In the genomic region with DNA sequence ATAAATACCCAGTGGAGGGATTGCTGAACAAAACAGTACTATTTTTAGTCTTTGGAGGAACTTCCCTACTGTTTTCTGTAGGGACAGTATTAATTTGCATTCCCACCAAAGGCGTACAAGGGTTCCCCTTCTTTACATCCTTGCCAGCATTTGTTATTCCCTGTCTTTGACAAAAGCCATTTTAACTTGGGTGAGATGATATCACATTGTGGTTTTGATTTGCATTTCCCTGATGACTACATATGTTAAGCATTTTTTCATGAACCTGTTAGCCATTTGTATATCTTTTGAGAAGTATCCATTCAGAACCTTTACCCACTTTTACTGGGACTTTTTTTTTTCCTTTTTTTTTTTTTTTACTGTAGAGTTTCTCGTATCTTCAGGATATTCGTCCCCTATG, we compare ENCODE assay signal across 27 cellular contexts.
A peak's percentile ranks its signal among the peaks of the same experiment; 100 is the strongest.
DNase-seq lines count a peak whose midpoint lies in the region; ATAC-seq, FAIRE-seq and TF ChIP-seq lines count a peak whose summit lies in the region.
"Had no signal": no experiment of that assay in that cellular context is flagged by ENCODE, and none has a peak within 500 bp of the region (broad histone marks: within the 10 kb centered on the region; RNA-seq: fewer than 3 reads in every experiment).

No MANE protein-coding gene starts in this region.

- no peak overlapping the region for H3K27ac Mint-ChIP-seq in glutamatergic neuron (ENCODE audit: unreplicated experiment)
- H3K27ac Mint-ChIP-seq: activated naive CD8-positive, alpha-beta T cell treated with anti-CD3 and anti-CD28 coated beads for 36 hours; brain; stimulated activated naive B cell treated with anti-CD40 and anti-IgM and Interleukin-4, amounts not matched to agents 10 μg/mL and 1 μg/mL and 100 μg/mL, for 72 hours had no signal

- no peak for TF ChIP-seq CTCF in astrocyte of the spinal cord (IDR thresholded peaks at IDR 0.05; ENCODE audit: low read depth, low read length)
- TF ChIP-seq CTCF in glutamatergic neuron (IDR thresholded peaks at IDR 0.05; ENCODE audit: partially characterized antibody, unreplicated experiment), result no peak

- in situ Hi-C loops in astrocyte of the spinal cord (cut with HindIII; ENCODE audit: low sequenced_read_pairs), result no loop called here

- peaks cover 2% of the 10 kb centered on the region for H3K27me3 Mint-ChIP-seq in glutamatergic neuron (ENCODE audit: unreplicated experiment)
- H3K27me3 Mint-ChIP-seq: stimulated activated naive B cell treated with anti-CD40 and anti-IgM and Interleukin-4, amounts not matched to agents 10 μg/mL and 1 μg/mL and 100 μg/mL, for 72 hours had no signal

- DNase-seq in Daoy (ENCODE audit: low read depth) (peak; percentile 1), NCI-H1048 (lab: John Stamatoyannopoulos, UW) (peak; percentile 67), astrocyte of the spinal cord (ENCODE audit: low read depth, low spot score) (peak; percentile 60), iris pigment epithelial cell (ENCODE audit: low read depth) (peak; percentile 51), glutamatergic neuron (no peak), GM19239 (ENCODE audit: insufficient read length, low spot score) (no peak)
- DNase-seq: activated CD4-positive, alpha-beta T cell treated with anti-CD3 and anti-CD28 coated beads for 4 hours; activated effector memory CD4-positive, alpha-beta T cell treated with anti-CD3 and anti-CD28 coated beads, Interleukin-2, amount 50 U/mL, for 16 hours; activated naive CD8-positive, alpha-beta T cell treated with anti-CD3 and anti-CD28 coated beads for 36 hours; activated T-cell treated with anti-CD3 and anti-CD28 coated beads, Interleukin-2, amount 50 U/mL, for 1 hour; DMS79; heart right ventricle; left colon; MG63; NCI-H1417 treated with DMSO at 0.1 percent for 48 hours; NCI-H2081 treated with DMSO at 0.1 percent for 48 hours; right lobe of liver; stimulated activated CD4-positive, alpha-beta T cell treated with anti-CD3 and anti-CD28 coated beads, Interleukin-4, amount 100 ng/mL, for 24 hours; stimulated activated naive B cell treated with anti-CD40 and anti-IgM and Interleukin-4, amounts not matched to agents 10 μg/mL and 1 μg/mL and 100 μg/mL, for 72 hours; T-helper 2 cell had no signal

- H3K4me1 Mint-ChIP-seq in glutamatergic neuron (ENCODE audit: low read depth, unreplicated experiment), result no peaks in the 10 kb centered on the region
- H3K4me1 Mint-ChIP-seq: activated naive CD8-positive, alpha-beta T cell treated with anti-CD3 and anti-CD28 coated beads for 36 hours; brain; stimulated activated naive B cell treated with anti-CD40 and anti-IgM and Interleukin-4, amounts not matched to agents 10 μg/mL and 1 μg/mL and 100 μg/mL, for 72 hours had no signal

- FAIRE-seq in GM19239 (lab: Jason Lieb, UNC), result no peak
- FAIRE-seq: GM12878, H54 had no signal

- H3K36me3 Mint-ChIP-seq in glutamatergic neuron (ENCODE audit: unreplicated experiment), result no peaks in the 10 kb centered on the region
- H3K36me3 Mint-ChIP-seq: activated naive CD8-positive, alpha-beta T cell treated with anti-CD3 and anti-CD28 coated beads for 36 hours; brain; stimulated activated naive B cell treated with anti-CD40 and anti-IgM and Interleukin-4, amounts not matched to agents 10 μg/mL and 1 μg/mL and 100 μg/mL, for 72 hours had no signal

- ATAC-seq in GM19324 (IDR thresholded peaks at IDR 0.05; ENCODE audit: low FRiP score, unreplicated experiment) (no peak), GM18511 (IDR thresholded peaks at IDR 0.05; ENCODE audit: unreplicated experiment) (no peak)
- ATAC-seq: GM12878; heart right ventricle; left colon; right lobe of liver; SK-N-SH treated with all-trans-retinoic acid at 6 μM for 48 hours; stimulated activated naive B cell treated with anti-CD40 and anti-IgM and Interleukin-4, amounts not matched to agents 10 μg/mL and 1 μg/mL and 100 μg/mL, for 72 hours had no signal

- H3K4me3 Mint-ChIP-seq in glutamatergic neuron (ENCODE audit: unreplicated experiment), result no peak overlapping the region
- H3K4me3 Mint-ChIP-seq: activated naive CD8-positive, alpha-beta T cell treated with anti-CD3 and anti-CD28 coated beads for 36 hours; brain; stimulated activated naive B cell treated with anti-CD40 and anti-IgM and Interleukin-4, amounts not matched to agents 10 μg/mL and 1 μg/mL and 100 μg/mL, for 72 hours had no signal

- no peak overlapping the region for H3K4me3 ChIP-seq in astrocyte of the spinal cord (ENCODE audit: low read depth, low read length)
- H3K4me3 ChIP-seq: BLaER1, GM12878, heart right ventricle, MG63, right lobe of liver had no signal

- H3K9me3 Mint-ChIP-seq in glutamatergic neuron (ENCODE audit: unreplicated experiment), result no peaks in the 10 kb centered on the region

Comparison
In these comparisons a context has a peak if more than half of its experiments do, and no peak if none do; other contexts are left out.
1. DNase-seq: peak in Daoy (single experiment), NCI-H1048 (single experiment), astrocyte of the spinal cord (single experiment) and iris pigment epithelial cell (single experiment); none in glutamatergic neuron (single experiment) and GM19239 (single experiment).